ENCODE assay signal across 8 cellular contexts in the genomic region with DNA sequence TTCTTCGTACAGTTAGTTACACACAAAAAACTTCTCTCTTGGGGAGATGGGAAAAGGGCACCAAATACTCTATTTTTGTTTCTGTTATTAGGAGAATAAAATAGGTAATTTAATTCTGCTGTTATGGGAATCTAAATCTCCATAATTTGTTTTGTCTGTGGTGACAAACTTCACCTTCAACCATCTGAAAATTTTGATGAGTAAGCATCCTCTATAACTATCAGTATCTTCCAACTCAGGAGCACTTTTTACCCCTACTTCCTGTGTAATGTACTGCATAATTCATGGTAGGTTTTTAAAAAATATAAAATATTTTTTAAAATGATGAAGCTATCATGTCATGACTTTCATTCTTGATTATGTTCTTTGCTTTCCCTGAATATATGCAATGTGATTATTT. TPM values are rescaled to one million over a fixed set of nuclear protein-coding genes. Genes with fewer than 3 reads are reported as not detected.
"Had no signal": no experiment of that assay in that cellular context is flagged by ENCODE, and none has a peak within 500 bp of the region (broad histone marks: within the 10 kb centered on the region; RNA-seq: fewer than 3 reads in every experiment).

No MANE protein-coding gene starts in this region.

- H3K36me3 ChIP-seq: HAP-1 had no signal

- DNase-seq: H7, HFFc6, KG1 had no signal

- H3K4me2 ChIP-seq: GM23338 had no signal

- ATAC-seq: GM23338, HCT116 had no signal

- H2AFZ ChIP-seq: GM23338 had no signal

- H3K4me3 ChIP-seq: GM23338, HAP-1 had no signal

- H3K9me3 ChIP-seq: HAP-1 had no signal

- H3K27ac ChIP-seq: HL-60 had no signal

- H3K4me1 ChIP-seq: HAP-1 had no signal

RNA-seq across cellular contexts. Expression of a gene that starts 33.6 kb away (rescaled TPM):
- total RNA-seq: GM23338, HFFc6 had no signal
- polyA plus RNA-seq: GM23338, IgD-negative memory B cell had no signal
